In genomic region chr1:5936126-5936525, GRCh38 we compare ENCODE assay signal across 20 cellular contexts.
"Had no signal": no experiment of that assay in that cellular context is flagged by ENCODE, and none has a peak within 500 bp of the region (broad histone marks: within the 10 kb centered on the region; RNA-seq: fewer than 3 reads in every experiment).

No MANE protein-coding gene starts in this region.

- H2AFZ ChIP-seq: parathyroid adenoma had no signal

- H3K4me3 ChIP-seq: esophagus squamous epithelium, lower lobe of right lung, smooth muscle cell, transverse colon had no signal

- H3K79me2 ChIP-seq: parathyroid adenoma had no signal

- DNase-seq: cortex of kidney; effector memory CD8-positive, alpha-beta T cell; erythroblast; esophagus squamous epithelium; foreskin melanocyte; glutamatergic neuron; hypothalamus; left ventricle myocardium superior; lower lobe of right lung; natural killer cell; occipital lobe; stimulated activated CD4-positive, alpha-beta T cell treated with anti-CD3 and anti-CD28 coated beads, Interleukin-2, amount 100 ng/mL, for 24 hours; stimulated activated CD4-positive, alpha-beta T cell treated with anti-CD3 and anti-CD28 coated beads, Interleukin-4, amount 100 ng/mL, for 4 hours; stimulated activated naive B cell treated with anti-CD40 and anti-IgM and Interleukin-4, amounts not matched to agents 10 μg/mL and 1 μg/mL and 100 μg/mL, for 72 hours; transverse colon had no signal

- H3K4me1 ChIP-seq: lower lobe of right lung, parathyroid adenoma, transverse colon had no signal

- ATAC-seq: left ventricle myocardium superior; lower lobe of right lung; sciatic nerve; stimulated activated naive B cell treated with anti-CD40 and anti-IgM and Interleukin-4, amounts not matched to agents 10 μg/mL and 1 μg/mL and 100 μg/mL, for 72 hours had no signal

- H3K4me2 ChIP-seq: smooth muscle cell had no signal

- H3K9me3 ChIP-seq: esophagus squamous epithelium, lower lobe of right lung, transverse colon had no signal

- H3K4me3 Mint-ChIP-seq: effector memory CD8-positive, alpha-beta T cell; natural killer cell; stimulated activated naive B cell treated with anti-CD40 and anti-IgM and Interleukin-4, amounts not matched to agents 10 μg/mL and 1 μg/mL and 100 μg/mL, for 72 hours; stimulated activated naive CD8-positive, alpha-beta T cell treated with anti-CD3 and anti-CD28 coated beads, Interleukin-15, Interleukin-2, amounts not matched to agents 100 ng/mL and 50 ng/mL, for 24 hours had no signal

- H3K36me3 ChIP-seq: transverse colon had no signal

- H3K9me3 Mint-ChIP-seq: effector memory CD8-positive, alpha-beta T cell; natural killer cell; stimulated activated naive B cell treated with anti-CD40 and anti-IgM and Interleukin-4, amounts not matched to agents 10 μg/mL and 1 μg/mL and 100 μg/mL, for 72 hours; stimulated activated naive CD8-positive, alpha-beta T cell treated with anti-CD3 and anti-CD28 coated beads, Interleukin-15, Interleukin-2, amounts not matched to agents 100 ng/mL and 50 ng/mL, for 24 hours had no signal

- H3K4me1 Mint-ChIP-seq: stimulated activated naive B cell treated with anti-CD40 and anti-IgM and Interleukin-4, amounts not matched to agents 10 μg/mL and 1 μg/mL and 100 μg/mL, for 72 hours had no signal

- H3K27me3 Mint-ChIP-seq: effector memory CD8-positive, alpha-beta T cell; progenitor cell of endocrine pancreas; stimulated activated naive B cell treated with anti-CD40 and anti-IgM and Interleukin-4, amounts not matched to agents 10 μg/mL and 1 μg/mL and 100 μg/mL, for 72 hours; stimulated activated naive CD8-positive, alpha-beta T cell treated with anti-CD3 and anti-CD28 coated beads, Interleukin-15, Interleukin-2, amounts not matched to agents 100 ng/mL and 50 ng/mL, for 24 hours had no signal

- H3K36me3 Mint-ChIP-seq: natural killer cell had no signal

- H3K27me3 ChIP-seq: esophagus squamous epithelium, transverse colon had no signal

- H3K27ac Mint-ChIP-seq: natural killer cell; progenitor cell of endocrine pancreas; stimulated activated naive B cell treated with anti-CD40 and anti-IgM and Interleukin-4, amounts not matched to agents 10 μg/mL and 1 μg/mL and 100 μg/mL, for 72 hours; stimulated activated naive CD8-positive, alpha-beta T cell treated with anti-CD3 and anti-CD28 coated beads, Interleukin-15, Interleukin-2, amounts not matched to agents 100 ng/mL and 50 ng/mL, for 24 hours had no signal

- H3K27ac ChIP-seq: esophagus squamous epithelium, lower lobe of right lung, parathyroid adenoma, transverse colon had no signal

- H3K9ac ChIP-seq: parathyroid adenoma had no signal
